Comparison of ENCODE assay signal across 27 cellular contexts in the genomic region with DNA sequence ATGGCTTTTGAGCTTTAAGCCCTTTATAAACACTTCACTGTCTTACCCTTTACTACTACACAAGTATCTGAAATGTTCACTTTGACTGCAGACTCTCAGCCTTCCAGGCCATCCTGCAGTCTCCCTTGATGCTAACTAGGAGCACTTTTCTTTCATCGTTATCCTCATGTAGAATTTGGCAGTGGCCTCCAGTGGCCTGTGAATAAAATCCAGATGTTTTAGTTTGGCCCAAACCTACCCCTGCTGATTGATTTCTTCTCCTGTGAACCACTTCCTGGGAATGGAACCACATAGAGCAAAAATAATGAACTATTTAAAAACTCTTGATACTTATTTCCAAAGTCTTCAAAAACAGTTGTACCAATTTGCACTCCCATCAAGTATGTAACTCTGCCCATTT.
DNase-seq lines count a peak whose midpoint lies in the region; ATAC-seq, FAIRE-seq and TF ChIP-seq lines count a peak whose summit lies in the region.
"Had no signal": no experiment of that assay in that cellular context is flagged by ENCODE, and none has a peak within 500 bp of the region (broad histone marks: within the 10 kb centered on the region; RNA-seq: fewer than 3 reads in every experiment).

No MANE protein-coding gene starts in this region.

- no peak for TF ChIP-seq EP300 in GM12878 (IDR thresholded peaks at IDR 0.05; ENCODE audit: borderline replicate concordance in 1 of 2, control insufficient read depth in 1 of 2, low read depth in 2 of 2, low read length in 2 of 2)

- SMC1A ChIA-PET in GM12878 (lab: Charles Lee; ENCODE audit: uncharacterized antibody, unreplicated experiment): interaction anchor here (1.0 to 1.4 kb wide), 3 partner anchors 11 to 26 kb away, joined by 3 to 4 read pairs (median 3); no protein-coding TSS in a partner anchor

- in situ Hi-C loops in GM12878 (cut with MboI): no loop called here

- TF ChIP-seq RAD21 in GM12878 (IDR thresholded peaks at IDR 0.05; ENCODE audit: insufficient read depth, low read depth, low read length): no peak

- no peaks in the 10 kb centered on the region for H3K9me2 ChIP-seq in hepatocyte (replicated peaks; ENCODE audit: insufficient read depth)

- intact Hi-C loops in GM12878 (cut with micrococcal nuclease; ENCODE audit: unreplicated experiment): no loop called here
- intact Hi-C loops in vagina (cut with DNase I): no loop called here
- intact Hi-C loops in esophagus squamous epithelium (cut with DNase I): no loop called here

- H3K4me2 ChIP-seq in GM12878 (ENCODE audit: control insufficient read depth, insufficient read depth) (no peak overlapping the region), hepatocyte (no peak overlapping the region)
- H3K4me2 ChIP-seq: KMS-11 had no signal

- H3K4me3 ChIP-seq in GM12878: no peak overlapping the region
- H3K4me3 ChIP-seq in hepatocyte: no peak overlapping the region
- H3K4me3 ChIP-seq in vagina: no peak overlapping the region
- no peak overlapping the region for H3K4me3 ChIP-seq in esophagus squamous epithelium
- H3K4me3 ChIP-seq: breast epithelium, colonic mucosa, skin epidermis had no signal

- POLR2A ChIA-PET in GM12878 (lab: Charles Lee): no interaction called here

- RAD21 ChIA-PET in GM12878 (lab: Charles Lee; ENCODE audit: unreplicated experiment): interaction anchor here (0.9 to 1.0 kb wide), 2 partner anchors 15 to 169 kb away, joined by 3 to 5 read pairs; no protein-coding TSS in a partner anchor

- ATAC-seq in GM12878: 0 out of 3 replicates have a peak, but pooled peaks have one; percentile 9
- ATAC-seq: activated CD4-positive, alpha-beta T cell treated with anti-CD3 and anti-CD28 coated beads for 36 hours; effector memory CD8-positive, alpha-beta T cell; left colon; naive thymus-derived CD4-positive, alpha-beta T cell; T-helper 17 cell had no signal

- DNase-seq in GM04503 (ENCODE audit: low read depth) (peak; percentile 39), GM12878 (ENCODE audit: low read depth, low spot score) (no peak), hepatocyte (ENCODE audit: low spot score) (no peak), vagina (ENCODE audit: extremely low spot score in 2 of 2) (no peak), NCI-H2107 treated with DMSO at 0.1 percent for 48 hours (lab: John Stamatoyannopoulos, UW; ENCODE audit: unreplicated experiment) (no peak), esophagus squamous epithelium (lab: John Stamatoyannopoulos, UW) (no peak)
- DNase-seq in activated CD4-positive, CD25-positive, alpha-beta regulatory T cell (lab: John Stamatoyannopoulos, UW): no peak
- DNase-seq: activated CD4-positive, alpha-beta T cell treated with anti-CD3 and anti-CD28 coated beads for 36 hours; activated gamma-delta T cell treated with Interleukin-2 at 50 U/mL for 16 hours; activated T-cell treated with anti-CD3 and anti-CD28 coated beads, Interleukin-2, amount 50 U/mL, for 24 hours; CD4-positive, alpha-beta memory T cell; colonic mucosa; effector memory CD8-positive, alpha-beta T cell; left colon; naive thymus-derived CD4-positive, alpha-beta T cell; NCI-H1436; NCI-H526; occipital lobe; stimulated activated CD4-positive, alpha-beta T cell treated with anti-CD3 and anti-CD28 coated beads, Interleukin-2, amount 100 ng/mL, for 24 hours; T-helper 17 cell had no signal

- TF ChIP-seq CTCF in GM12878 (IDR thresholded peaks at IDR 0.05 in 2 of 3, conservative IDR thresholded peaks at IDR 0.05 in 1 of 3; ENCODE audit: control insufficient read depth in 2 of 3, extremely low read depth in 1 of 3, insufficient read depth in 1 of 3, low read depth in 3 of 3, low read length in 3 of 3) (no peak), hepatocyte (IDR thresholded peaks at IDR 0.05; ENCODE audit: poor library complexity) (no peak), vagina (IDR thresholded peaks at IDR 0.05) (no peak), esophagus squamous epithelium (IDR thresholded peaks at IDR 0.05) (no peak)

- H3K27ac ChIP-seq in GM12878 (ENCODE audit: control insufficient read depth, insufficient read depth) (no peak overlapping the region), hepatocyte (peak overlapping the region; percentile 26), vagina (peak overlapping the region; percentile 51), esophagus squamous epithelium (no peak overlapping the region)
- H3K27ac ChIP-seq: colonic mucosa, KMS-11 had no signal

- H3K9ac ChIP-seq in GM12878 (ENCODE audit: control insufficient read depth, insufficient read depth, low read length): no peak overlapping the region
- H3K9ac ChIP-seq: KMS-11 had no signal

- H3K27me3 ChIP-seq in GM12878 (replicated peaks in 1 of 2; ENCODE audit: control insufficient read depth in 2 of 2, insufficient read depth in 2 of 2, low read length in 1 of 2): no peaks in the 10 kb centered on the region
- H3K27me3 ChIP-seq in hepatocyte: no peaks in the 10 kb centered on the region
- no peaks in the 10 kb centered on the region for H3K27me3 ChIP-seq in vagina
- no peaks in the 10 kb centered on the region for H3K27me3 ChIP-seq in esophagus squamous epithelium
- H3K27me3 ChIP-seq: breast epithelium, colonic mucosa had no signal

- H2AFZ ChIP-seq in GM12878 (ENCODE audit: control insufficient read depth, low read depth, low read length) (no peak overlapping the region), hepatocyte (no peak overlapping the region)

- no peak for FAIRE-seq in GM12878 (lab: Jason Lieb, UNC)
- FAIRE-seq: G401.6, HTR-8/SVneo, RCC 7860, urothelium cell line had no signal

- H3K79me2 ChIP-seq in GM12878 (ENCODE audit: control insufficient read depth, insufficient read depth, low read length) (no peaks in the 10 kb centered on the region), hepatocyte (no peaks in the 10 kb centered on the region)

- CTCF ChIA-PET in GM12878 (lab: Yijun Ruan, JAX): no interaction called here

- no peaks in the 10 kb centered on the region for H4K20me1 ChIP-seq in GM12878 (ENCODE audit: control insufficient read depth, insufficient read depth)
- no peaks in the 10 kb centered on the region for H4K20me1 ChIP-seq in hepatocyte (ENCODE audit: insufficient read depth, poor library complexity, severe bottlenecking)

- H3K9me3 ChIP-seq in GM12878 (replicated peaks; ENCODE audit: control insufficient read depth, insufficient read depth, low read length): no peaks in the 10 kb centered on the region
- H3K9me3 ChIP-seq in hepatocyte (ENCODE audit: low read depth): no peaks in the 10 kb centered on the region
- no peaks in the 10 kb centered on the region for H3K9me3 ChIP-seq in vagina
- H3K9me3 ChIP-seq in esophagus squamous epithelium: no peaks in the 10 kb centered on the region
- H3K9me3 ChIP-seq: breast epithelium, colonic mucosa had no signal

- WGBS in GM12878 (ENCODE audit: insufficient coverage, insufficient replicate concordance, low lambda C conversion rate, missing lambda C conversion rate): 0% methylated on average over 1 of the region's 1 CpG
- 64% methylated on average over 1 of the region's 1 CpG for WGBS in hepatocyte (ENCODE audit: low lambda C conversion rate, missing lambda C conversion rate)
- WGBS in esophagus squamous epithelium, 2 donors: 58 to 61% methylated on average over 1 of the region's 1 CpG

- TF ChIP-seq POLR2A in GM12878 (IDR thresholded peaks at IDR 0.05; ENCODE audit: low read depth, low read length) (no peak), vagina (IDR thresholded peaks at IDR 0.05) (no peak), esophagus squamous epithelium (IDR thresholded peaks at IDR 0.05) (no peak)

- BruUV-seq in GM12878 (replicated peaks; lab: Mats Ljungman, UMichigan): no TSS peak

- no peaks in the 10 kb centered on the region for H3K4me1 ChIP-seq in GM12878 (ENCODE audit: control insufficient read depth, insufficient read depth, low read length)
- H3K4me1 ChIP-seq in hepatocyte (ENCODE audit: insufficient read depth): peaks cover 13% of the 10 kb centered on the region
- peaks cover 53% of the 10 kb centered on the region for H3K4me1 ChIP-seq in vagina
- peaks cover 0 to 15% (median 0%) of the 10 kb centered on the region in 3 donors for H3K4me1 ChIP-seq in esophagus squamous epithelium
- H3K4me1 ChIP-seq: breast epithelium, colonic mucosa had no signal

- H3K36me3 ChIP-seq in GM12878 (ENCODE audit: control insufficient read depth in 2 of 2, insufficient read depth in 2 of 2, low read length in 1 of 2) (no peaks in the 10 kb centered on the region), hepatocyte (replicated peaks; ENCODE audit: insufficient read depth, low read depth) (no peaks in the 10 kb centered on the region), vagina (no peaks in the 10 kb centered on the region), esophagus squamous epithelium (no peaks in the 10 kb centered on the region)
- H3K36me3 ChIP-seq: breast epithelium, colonic mucosa had no signal

TF ChIP-seq in GM12878, 131 proteins besides CTCF, POLR2A, EP300 and RAD21 (continues in another document):
- TF ChIP-seq, protein P1, sequence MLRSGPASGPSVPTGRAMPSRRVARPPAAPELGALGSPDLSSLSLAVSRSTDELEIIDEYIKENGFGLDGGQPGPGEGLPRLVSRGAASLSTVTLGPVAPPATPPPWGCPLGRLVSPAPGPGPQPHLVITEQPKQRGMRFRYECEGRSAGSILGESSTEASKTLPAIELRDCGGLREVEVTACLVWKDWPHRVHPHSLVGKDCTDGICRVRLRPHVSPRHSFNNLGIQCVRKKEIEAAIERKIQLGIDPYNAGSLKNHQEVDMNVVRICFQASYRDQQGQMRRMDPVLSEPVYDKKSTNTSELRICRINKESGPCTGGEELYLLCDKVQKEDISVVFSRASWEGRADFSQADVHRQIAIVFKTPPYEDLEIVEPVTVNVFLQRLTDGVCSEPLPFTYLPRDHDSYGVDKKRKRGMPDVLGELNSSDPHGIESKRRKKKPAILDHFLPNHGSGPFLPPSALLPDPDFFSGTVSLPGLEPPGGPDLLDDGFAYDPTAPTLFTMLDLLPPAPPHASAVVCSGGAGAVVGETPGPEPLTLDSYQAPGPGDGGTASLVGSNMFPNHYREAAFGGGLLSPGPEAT (IDR thresholded peaks at IDR 0.05; ENCODE audit: low read depth): no peak
- TF ChIP-seq ESRRA (IDR thresholded peaks at IDR 0.05; ENCODE audit: low read length): no peak

Comparison
In these comparisons a context has a peak if more than half of its experiments do, and no peak if none do; other contexts are left out.
1. H3K27ac ChIP-seq: peak in hepatocyte (single experiment) and vagina (single experiment); none in GM12878 (single experiment) and esophagus squamous epithelium (0 of 4).